ENCODE assay signal across 12 cellular contexts in genomic region chr18:12890500-12890899, GRCh38. TPM values are rescaled to one million over a fixed set of nuclear protein-coding genes. Genes with fewer than 3 reads are reported as not detected.
DNase-seq lines count a peak whose midpoint lies in the region; TF ChIP-seq lines count a peak whose summit lies in the region.
"Had no signal": no experiment of that assay in that cellular context is flagged by ENCODE, and none has a peak within 500 bp of the region (broad histone marks: within the 10 kb centered on the region; RNA-seq: fewer than 3 reads in every experiment).

No MANE protein-coding gene starts in this region.

- no peak overlapping the region for H3K27ac Mint-ChIP-seq in type B pancreatic cell
- H3K27ac Mint-ChIP-seq: activated T-cell treated with anti-CD3 and anti-CD28 coated beads, Interleukin-2, amount 50 U/mL, for 24 hours; CD4-positive, CD25-positive, alpha-beta regulatory T cell had no signal

- WGBS in testis, 2 donors, result 71 to 72% methylated on average over 4 of the region's 4 CpGs

- H3K9me3 Mint-ChIP-seq in type B pancreatic cell, result peaks cover 4% of the 10 kb centered on the region
- H3K9me3 Mint-ChIP-seq: activated T-cell treated with anti-CD3 and anti-CD28 coated beads, Interleukin-2, amount 50 U/mL, for 24 hours had no signal

- H3K27me3 Mint-ChIP-seq in type B pancreatic cell, result peaks cover 8% of the 10 kb centered on the region

- H3K4me3 Mint-ChIP-seq in type B pancreatic cell, result no peak overlapping the region
- H3K4me3 Mint-ChIP-seq: activated T-cell treated with anti-CD3 and anti-CD28 coated beads, Interleukin-2, amount 50 U/mL, for 24 hours; CD4-positive, CD25-positive, alpha-beta regulatory T cell had no signal

- H3K36me3 Mint-ChIP-seq in type B pancreatic cell, result no peaks in the 10 kb centered on the region

- intact Hi-C loops in cardiac septum (cut with DNase I) (no loop called here), testis (cut with DNase I; ENCODE audit: low total_unique reads) (no loop called here)

- no peaks in the 10 kb centered on the region for H3K27me3 ChIP-seq in cardiac muscle cell
- H3K27me3 ChIP-seq in testis, result no peaks in the 10 kb centered on the region
- H3K27me3 ChIP-seq: SJCRH30 had no signal

- H3K4me1 ChIP-seq in cardiac muscle cell (ENCODE audit: low read depth) (no peaks in the 10 kb centered on the region), testis (peaks cover 1% of the 10 kb centered on the region)
- H3K4me1 ChIP-seq: colonic mucosa, SJCRH30 had no signal

- H3K4me1 Mint-ChIP-seq in type B pancreatic cell (ENCODE audit: unreplicated experiment), result no peaks in the 10 kb centered on the region

- no peak for DNase-seq in cardiac muscle cell (ENCODE audit: low read depth in 1 of 2, low spot score in 1 of 2)
- DNase-seq in cardiac septum (ENCODE audit: low spot score), result no peak
- DNase-seq in NCI-H82 (lab: John Stamatoyannopoulos, UW), result peak; percentile 72
- DNase-seq in dermis blood vessel endothelial cell, result peak; percentile 33
- no peak for DNase-seq in type B pancreatic cell (ENCODE audit: extremely low spot score, unreplicated experiment)
- no peak for DNase-seq in activated gamma-delta T cell (lab: John Stamatoyannopoulos, UW)
- DNase-seq in testis, result no peak
- no peak for DNase-seq in glomerular visceral epithelial cell (ENCODE audit: extremely low spot score)
- DNase-seq: activated T-cell treated with anti-CD3 and anti-CD28 coated beads, Interleukin-2, amount 50 U/mL, for 24 hours; colonic mucosa had no signal

- no peak overlapping the region for H3K4me3 ChIP-seq in cardiac muscle cell
- no peak overlapping the region for H3K4me3 ChIP-seq in testis
- H3K4me3 ChIP-seq: colonic mucosa, SJCRH30 had no signal

- TF ChIP-seq CTCF in cardiac muscle cell (IDR thresholded peaks at IDR 0.05; ENCODE audit: low read depth, low read length) (peak; percentile 33), type B pancreatic cell (conservative IDR thresholded peaks at IDR 0.05) (peak; percentile 27), testis (IDR thresholded peaks at IDR 0.05) (no peak)

- no peaks in the 10 kb centered on the region for H3K36me3 ChIP-seq in cardiac muscle cell
- H3K36me3 ChIP-seq in testis (ENCODE audit: low read depth, missing control alignments), result no peaks in the 10 kb centered on the region
- H3K36me3 ChIP-seq: colonic mucosa, SJCRH30 had no signal

- H3K9me3 ChIP-seq in cardiac muscle cell (ENCODE audit: low read depth) (no peaks in the 10 kb centered on the region), testis (no peaks in the 10 kb centered on the region)
- H3K9me3 ChIP-seq: colonic mucosa, SJCRH30 had no signal

- TF ChIP-seq POLR2A in testis (IDR thresholded peaks at IDR 0.05), result no peak

- H3K27ac ChIP-seq in cardiac muscle cell (no peak overlapping the region), testis (no peak overlapping the region)
- H3K27ac ChIP-seq: colonic mucosa, SJCRH30 had no signal

RNA-seq across cellular contexts. Expression of gene PTPN2, which starts 6.5 kb away (rescaled TPM):
- total RNA-seq in cardiac muscle cell (20.4 and 24.7 TPM in 2 replicates), cardiac septum (14.5 TPM), dermis blood vessel endothelial cell (21.3 and 31.4 TPM in 2 replicates), type B pancreatic cell (ENCODE audit: low replicate concordance) (31.4 and 32.7 TPM in 2 replicates), testis (10 to 100 TPM; 37.4 to 41.5 TPM)
- polyA plus RNA-seq in cardiac muscle cell (25.4 and 29.8 TPM in 2 replicates), testis (ENCODE audit: insufficient read depth, low read depth, low replicate concordance) (24.5 TPM)

RNA-seq across cellular contexts. Expression of gene SEH1L, which starts 57.3 kb away (rescaled TPM):
- total RNA-seq in cardiac muscle cell (14.0 and 20.9 TPM in 2 replicates), cardiac septum (21.0 TPM), dermis blood vessel endothelial cell (63.0 and 84.0 TPM in 2 replicates), type B pancreatic cell (ENCODE audit: low replicate concordance) (38.8 and 39.1 TPM in 2 replicates), testis (10 to 100 TPM; 37.1 to 43.5 TPM)
- polyA plus RNA-seq in cardiac muscle cell (30.0 and 37.3 TPM in 2 replicates), testis (ENCODE audit: insufficient read depth, low read depth, low replicate concordance) (33.5 TPM)

Comparison
In these comparisons a context has a peak if more than half of its experiments do, and no peak if none do; other contexts are left out.
1. DNase-seq: peak in NCI-H82 (single experiment) and dermis blood vessel endothelial cell (single experiment); none in cardiac muscle cell (0 of 2), cardiac septum (single experiment), type B pancreatic cell (single experiment), activated gamma-delta T cell (single experiment), testis (single experiment) and glomerular visceral epithelial cell (single experiment).
2. CTCF ChIP-seq: peak in cardiac muscle cell (single experiment) and type B pancreatic cell (single experiment); none in testis (0 of 3).